In genomic region chr15:78069630-78070029, GRCh38 we compare ENCODE assay signal across 2 cellular contexts.
TF ChIP-seq lines count a peak whose summit lies in the region.

No MANE protein-coding gene starts in this region.

TF ChIP-seq in liver, 16 proteins besides CTCF, POLR2A, EP300 and RAD21:
- TF ChIP-seq ZBTB33 (IDR thresholded peaks at IDR 0.05): no peak
- TF ChIP-seq YY1 (IDR thresholded peaks at IDR 0.05): peak; percentile 5

TF ChIP-seq in HepG2, 621 proteins besides CTCF, POLR2A, EP300 and RAD21:
- TF ChIP-seq ZNF142 (CRISPR knock-in tag; IDR thresholded peaks at IDR 0.05) (no peak), DDIT3 (CRISPR knock-in tag; IDR thresholded peaks at IDR 0.05) (no peak), SNAI1 (CRISPR knock-in tag; IDR thresholded peaks at IDR 0.05; ENCODE audit: borderline replicate concordance) (no peak), PAX8 (CRISPR knock-in tag; IDR thresholded peaks at IDR 0.05; ENCODE audit: borderline replicate concordance) (no peak), RFX5 (IDR thresholded peaks at IDR 0.05; ENCODE audit: low read depth, low read length) (no peak), ZNF354B (CRISPR knock-in tag; IDR thresholded peaks at IDR 0.05) (no peak), RCOR2 (CRISPR knock-in tag; IDR thresholded peaks at IDR 0.05) (no peak), ZNF574 (CRISPR knock-in tag; IDR thresholded peaks at IDR 0.05) (no peak), GZF1 (CRISPR knock-in tag; IDR thresholded peaks at IDR 0.05) (no peak), ZNF224 (CRISPR knock-in tag; IDR thresholded peaks at IDR 0.05) (no peak), ZBTB34 (CRISPR knock-in tag; IDR thresholded peaks at IDR 0.05) (no peak)
TF ChIP-seq in HepG2: peak in this region for 0.
